5 cellular contexts compared by ENCODE assay signal in genomic region chr20:54646156-54646517, GRCh38.
"Had no signal": no experiment of that assay in that cellular context is flagged by ENCODE, and none has a peak within 500 bp of the region (broad histone marks: within the 10 kb centered on the region; RNA-seq: fewer than 3 reads in every experiment).

No MANE protein-coding gene starts in this region.

- FAIRE-seq: H1, H54 had no signal

- H3K27ac ChIP-seq: HL-60 had no signal

- H3K4me3 ChIP-seq: GM23338 had no signal

- H2AFZ ChIP-seq: GM23338 had no signal

- H3K4me2 ChIP-seq: GM23338 had no signal

- DNase-seq: H9 had no signal
